In the genomic region with DNA sequence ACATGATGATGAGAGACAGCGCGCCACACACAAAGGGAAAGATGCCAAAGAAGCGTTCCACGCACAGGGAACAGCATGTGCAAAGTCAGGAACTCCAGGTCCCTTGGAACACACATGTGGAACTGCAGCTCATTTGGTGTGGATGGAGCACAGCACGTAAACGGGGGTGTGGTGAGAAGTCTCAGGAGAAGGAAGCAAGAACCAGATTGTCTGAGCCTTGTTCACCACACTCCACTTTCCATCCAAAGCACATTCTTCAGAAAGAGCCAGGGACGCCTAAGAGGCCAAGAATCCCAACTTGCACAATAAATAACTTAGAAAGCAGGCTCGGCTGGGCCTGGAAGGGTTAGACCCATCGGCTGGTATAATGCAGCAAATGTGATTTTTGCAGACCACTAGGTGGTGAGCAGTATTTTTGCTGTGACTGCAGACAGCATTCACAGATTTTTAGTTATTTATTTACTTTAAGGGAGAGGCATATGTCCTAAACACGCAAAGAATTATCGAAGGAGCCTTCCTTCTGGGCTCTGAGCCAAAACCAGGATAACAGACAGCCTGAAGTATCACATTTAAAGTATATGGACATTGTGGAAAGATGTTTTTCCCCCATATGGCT, we compare ENCODE assay signal across 8 cellular contexts. TPM values are rescaled to one million over a fixed set of nuclear protein-coding genes. Genes with fewer than 3 reads are reported as not detected.
DNase-seq lines count a peak whose midpoint lies in the region; ATAC-seq, FAIRE-seq and TF ChIP-seq lines count a peak whose summit lies in the region.

No MANE protein-coding gene starts in this region.

- dilution Hi-C loops in endothelial cell of umbilical vein (cut with MboI; ENCODE audit: extremely low pct_ligation_motif_present, low sequenced_read_pairs) = no loop called here

- ATAC-seq in PC-3 (peak; percentile 84), GM18517 (IDR thresholded peaks at IDR 0.05; ENCODE audit: unreplicated experiment) (no peak)
- no peak for ATAC-seq in naive thymus-derived CD8-positive, alpha-beta T cell

- TF ChIP-seq CTCF in PC-3 (conservative IDR thresholded peaks at IDR 0.05; ENCODE audit: low read depth, low read length) (peak; percentile 55), endothelial cell of umbilical vein (IDR thresholded peaks at IDR 0.05; ENCODE audit: extremely low read depth in 1 of 2, insufficient read depth in 1 of 2, low read depth in 1 of 2, low read length in 2 of 2) (peak in 1 of 2 donors; percentile 23)

- H3K27me3 ChIP-seq in PC-3 (ENCODE audit: low read length) (no peaks in the 10 kb centered on the region), endothelial cell of umbilical vein (ENCODE audit: control insufficient read depth in 2 of 2, insufficient read depth in 2 of 2, low read length in 2 of 2) (no peaks in the 10 kb centered on the region), H7 (ENCODE audit: control insufficient read depth, insufficient read depth, low read length) (no peaks in the 10 kb centered on the region)

- H3F3A ChIP-seq in PC-3 (ENCODE audit: low read length, unreplicated experiment) = no peaks in the 10 kb centered on the region

- H3K27me3 Mint-ChIP-seq in naive thymus-derived CD8-positive, alpha-beta T cell = no peaks in the 10 kb centered on the region

- H3K9me1 ChIP-seq in endothelial cell of umbilical vein (replicated peaks; ENCODE audit: control insufficient read depth, extremely low read depth, insufficient read depth, low read length) = no peaks in the 10 kb centered on the region

- intact Hi-C loops in PC-3 (cut with micrococcal nuclease) = loop anchor here (1.0 to 2.0 kb wide), 2 partner anchors 49 to 84 kb away; no protein-coding TSS in a partner anchor
- intact Hi-C loops in endothelial cell of umbilical vein (cut with micrococcal nuclease) = no loop called here

- H3K9me2 ChIP-seq in PC-3 (replicated peaks; ENCODE audit: low read length) = no peaks in the 10 kb centered on the region

- H4K20me1 ChIP-seq in PC-3 (ENCODE audit: low read length) (no peaks in the 10 kb centered on the region), endothelial cell of umbilical vein (replicated peaks; ENCODE audit: control insufficient read depth, extremely low read depth, insufficient read depth, low read length) (no peaks in the 10 kb centered on the region)

- peaks cover 50 to 95% (median 87%) of the 10 kb centered on the region in 4 donors for H3K4me1 Mint-ChIP-seq in naive thymus-derived CD8-positive, alpha-beta T cell

- H3K36me3 ChIP-seq in PC-3 (ENCODE audit: low read depth, low read length) (no peaks in the 10 kb centered on the region), endothelial cell of umbilical vein (ENCODE audit: control insufficient read depth in 2 of 2, extremely low read depth in 1 of 2, insufficient read depth in 2 of 2, low read length in 2 of 2) (no peaks in the 10 kb centered on the region), H7 (replicated peaks; ENCODE audit: control insufficient read depth, insufficient read depth, low read length) (no peaks in the 10 kb centered on the region)

- peaks cover 19% of the 10 kb centered on the region for H3K4me1 ChIP-seq in PC-3 (ENCODE audit: insufficient read depth, low read length)
- peaks cover 46% of the 10 kb centered on the region for H3K4me1 ChIP-seq in endothelial cell of umbilical vein (ENCODE audit: control insufficient read depth, extremely low read depth, insufficient read depth, low read length)

- H3K36me3 Mint-ChIP-seq in naive thymus-derived CD8-positive, alpha-beta T cell = peaks cover 0 to 4% (median 2%) of the 10 kb centered on the region in 3 donors

- H3K27ac ChIP-seq in PC-3 (ENCODE audit: low read length) (peak overlapping the region; percentile 63), endothelial cell of umbilical vein (ENCODE audit: insufficient read depth, low read depth, low read length) (peak overlapping the region; percentile 9)

- H3K4me2 ChIP-seq in PC-3 (ENCODE audit: low read length) = peak overlapping the region; percentile 45; the same call in 1 of the 2 replicates
- H3K4me2 ChIP-seq in endothelial cell of umbilical vein (ENCODE audit: insufficient read depth, low read length) = no peak overlapping the region

- peak overlapping the region in 9 of 10 donors; percentile 38 to 76 (median 63) for H3K4me3 Mint-ChIP-seq in naive thymus-derived CD8-positive, alpha-beta T cell

- TF ChIP-seq POLR2A in GM12891 (IDR thresholded peaks at IDR 0.05; ENCODE audit: low read depth, low read length) (no peak), endothelial cell of umbilical vein (IDR thresholded peaks at IDR 0.05; ENCODE audit: low read depth, low read length) (no peak)

- no peak overlapping the region for H3K4me3 ChIP-seq in PC-3 (ENCODE audit: low read length)
- no peak overlapping the region for H3K4me3 ChIP-seq in endothelial cell of umbilical vein (replicated peaks in 1 of 3; ENCODE audit: insufficient read depth in 1 of 3, low read depth in 1 of 3, low read length in 3 of 3)
- no peak overlapping the region for H3K4me3 ChIP-seq in H7 (ENCODE audit: insufficient read depth, low read depth, low read length)

- H3K27ac Mint-ChIP-seq in naive thymus-derived CD8-positive, alpha-beta T cell = peak overlapping the region; percentile 72 to 95 (median 90)

- FAIRE-seq in GM12891 (lab: Jason Lieb, UNC) = peak; percentile 13
- peak; percentile 65 for FAIRE-seq in endothelial cell of umbilical vein (lab: Jason Lieb, UNC)

- no peaks in the 10 kb centered on the region for H3K9me3 ChIP-seq in PC-3 (ENCODE audit: low read length)
- no peaks in the 10 kb centered on the region for H3K9me3 ChIP-seq in endothelial cell of umbilical vein (replicated peaks; ENCODE audit: control insufficient read depth, insufficient read depth, low read length)

- H3K9me3 Mint-ChIP-seq in naive thymus-derived CD8-positive, alpha-beta T cell = no peaks in the 10 kb centered on the region

- CTCF ChIA-PET in PC-3 (lab: Charles Lee) (no interaction called here), endothelial cell of umbilical vein (lab: Charles Lee) (interaction anchor here (0.7 to 2.1 kb wide), 5 partner anchors 20 to 266 kb away, joined by 3 to 5 read pairs (median 4); no protein-coding TSS in a partner anchor)

- peak overlapping the region; percentile 19; the same call in 1 of the 2 replicates for H3K9ac ChIP-seq in PC-3 (ENCODE audit: low read length)
- no peak overlapping the region for H3K9ac ChIP-seq in endothelial cell of umbilical vein (replicated peaks; ENCODE audit: extremely low read depth, insufficient read depth, low read length)

- H3K79me2 ChIP-seq in PC-3 (ENCODE audit: low read length) (no peaks in the 10 kb centered on the region), endothelial cell of umbilical vein (ENCODE audit: control insufficient read depth, insufficient read depth, low read length) (no peaks in the 10 kb centered on the region)

- BruUV-seq in PC-3 (replicated peaks; lab: Mats Ljungman, UMichigan) (no TSS peak), endothelial cell of umbilical vein (replicated peaks; lab: Mats Ljungman, UMichigan) (no TSS peak)

- POLR2A ChIA-PET in PC-3 (lab: Charles Lee; ENCODE audit: unreplicated experiment) (interaction anchor here (0.6 kb wide), 1 partner anchor 864 kb away, joined by 4 read pairs; no protein-coding TSS in a partner anchor), endothelial cell of umbilical vein (lab: Charles Lee) (no interaction called here)
- POLR2A ChIA-PET in naive thymus-derived CD8-positive, alpha-beta T cell (lab: Charles Lee) = interaction anchor here (0.6 to 9.5 kb wide), 4 partner anchors 15 to 111 kb away, joined by 3 to 83 read pairs (median 4); partner anchors contain the start of genes DDIT4 and DNAJB12

- DNase-seq in GM12891 (ENCODE audit: insufficient read length, low spot score) (no peak), PC-3 (peak; percentile 68), endothelial cell of umbilical vein (ENCODE audit: low read depth, low spot score) (peak; percentile 48), cerebellum (ENCODE audit: low spot score) (no peak), H7 (no peak)
- DNase-seq in naive thymus-derived CD8-positive, alpha-beta T cell = peak in 1 of 10 donors; percentile 22
- DNase-seq in activated CD4-positive, CD25-positive, alpha-beta regulatory T cell treated with anti-CD3 and anti-CD28 coated beads, Interleukin-2, amount 50 U/mL, for 72 hours = no peak

- H2AFZ ChIP-seq in PC-3 (ENCODE audit: low read length) (0 out of 2 replicates have a peak overlapping the region, but pooled peaks have one; percentile 21), endothelial cell of umbilical vein (ENCODE audit: low read depth, low read length) (peak overlapping the region; percentile 66)

RNA-seq across cellular contexts. Expression of gene ASCC1, which starts 27.9 kb away (rescaled TPM):
- 36.5 TPM for polyA plus RNA-seq in GM12891 (2012; ENCODE audit: low read depth, missing spikeins)
- total RNA-seq in PC-3 (2014; rRNA removed) (15.7 and 24.3 TPM in 2 replicates), endothelial cell of umbilical vein (24.9 and 28.2 TPM in 2 replicates), cerebellum (35.2 TPM)
- 14.9 and 16.0 TPM in 2 replicates for polyA plus RNA-seq in endothelial cell of umbilical vein
- 19.2 and 19.8 TPM in 2 replicates for polyA plus RNA-seq in endothelial cell of umbilical vein (2011; cell fraction: cytosol; rRNA removed)
- polyA plus RNA-seq in endothelial cell of umbilical vein (2011; cell fraction: nucleus; rRNA removed) = 13.6 and 15.4 TPM in 2 replicates
- polyA plus RNA-seq in endothelial cell of umbilical vein (2012) = 24.8 and 28.0 TPM in 2 replicates
- polyA minus RNA-seq in endothelial cell of umbilical vein = 15.5 and 29.6 TPM in 2 replicates
- 30.7 TPM for polyA minus RNA-seq in endothelial cell of umbilical vein (2011; cell fraction: cytosol; rRNA and poly(A)+ RNA removed)
- polyA minus RNA-seq in endothelial cell of umbilical vein (2011; cell fraction: nucleus; rRNA and poly(A)+ RNA removed) = 14.8 and 16.6 TPM in 2 replicates
- total RNA-seq in naive thymus-derived CD8-positive, alpha-beta T cell = 10 to 100 TPM; 23.8 to 24.7 TPM
- polyA plus RNA-seq in naive thymus-derived CD8-positive, alpha-beta T cell = 10 to 100 TPM; 21.2 to 44.4 (median 31.4) TPM
- 28.0 and 35.4 TPM in 2 replicates for total RNA-seq in H7 (2014; rRNA removed; shearing (Covaris generic))

RNA-seq across cellular contexts. Expression of gene ANAPC16, which starts 28.1 kb away (rescaled TPM):
- polyA plus RNA-seq in GM12891 (2012; ENCODE audit: low read depth, missing spikeins) = 101 TPM
- total RNA-seq in PC-3 (2014; rRNA removed) (19.2 and 23.9 TPM in 2 replicates), endothelial cell of umbilical vein (44.2 and 44.4 TPM in 2 replicates), cerebellum (37.3 TPM)
- 32.2 and 38.1 TPM in 2 replicates for polyA plus RNA-seq in endothelial cell of umbilical vein
- polyA plus RNA-seq in endothelial cell of umbilical vein (2011; cell fraction: cytosol; rRNA removed) = 43.3 and 47.2 TPM in 2 replicates
- polyA plus RNA-seq in endothelial cell of umbilical vein (2011; cell fraction: nucleus; rRNA removed) = 16.6 and 16.9 TPM in 2 replicates
- 39.8 and 46.4 TPM in 2 replicates for polyA plus RNA-seq in endothelial cell of umbilical vein (2012)
- 21.9 and 28.2 TPM in 2 replicates for polyA minus RNA-seq in endothelial cell of umbilical vein
- 20.9 TPM for polyA minus RNA-seq in endothelial cell of umbilical vein (2011; cell fraction: cytosol; rRNA and poly(A)+ RNA removed)
- 3.8 and 5.8 TPM in 2 replicates for polyA minus RNA-seq in endothelial cell of umbilical vein (2011; cell fraction: nucleus; rRNA and poly(A)+ RNA removed)
- 100 to 1,000 TPM; 121 to 128 TPM for total RNA-seq in naive thymus-derived CD8-positive, alpha-beta T cell
- 100 to 1,000 TPM; 419 to 453 (median 444) TPM for polyA plus RNA-seq in naive thymus-derived CD8-positive, alpha-beta T cell
- 56.6 and 79.0 TPM in 2 replicates for total RNA-seq in H7 (2014; rRNA removed; shearing (Covaris generic))

RNA-seq across cellular contexts. Expression of gene DDIT4, which starts 29.8 kb away (rescaled TPM):
- polyA plus RNA-seq in GM12891 (2012; ENCODE audit: low read depth, missing spikeins) = 93.2 TPM
- total RNA-seq in PC-3 (2014; rRNA removed) (68.9 and 94.2 TPM in 2 replicates), endothelial cell of umbilical vein (53.0 and 60.4 TPM in 2 replicates), cerebellum (60.5 TPM)
- 64.2 and 65.3 TPM in 2 replicates for polyA plus RNA-seq in endothelial cell of umbilical vein
- polyA plus RNA-seq in endothelial cell of umbilical vein (2011; cell fraction: cytosol; rRNA removed) = 36.6 and 46.9 TPM in 2 replicates
- 55.1 and 67.4 TPM in 2 replicates for polyA plus RNA-seq in endothelial cell of umbilical vein (2011; cell fraction: nucleus; rRNA removed)
- polyA plus RNA-seq in endothelial cell of umbilical vein (2012) = 35.9 and 40.5 TPM in 2 replicates
- 64.6 and 66.6 TPM in 2 replicates for polyA minus RNA-seq in endothelial cell of umbilical vein
- polyA minus RNA-seq in endothelial cell of umbilical vein (2011; cell fraction: cytosol; rRNA and poly(A)+ RNA removed) = 248 TPM
- 57.9 and 87.9 TPM in 2 replicates for polyA minus RNA-seq in endothelial cell of umbilical vein (2011; cell fraction: nucleus; rRNA and poly(A)+ RNA removed)
- 10 to 100 TPM; 23.8 to 29.6 TPM for total RNA-seq in naive thymus-derived CD8-positive, alpha-beta T cell
- 100 to 1,000 TPM in 2 of 3 donors, 10 to 100 TPM in 1; 68.0 to 190 (median 189) TPM for polyA plus RNA-seq in naive thymus-derived CD8-positive, alpha-beta T cell
- 54.2 and 123 TPM in 2 replicates for total RNA-seq in H7 (2014; rRNA removed; shearing (Covaris generic))

Comparison
In these comparisons a context has a peak if more than half of its experiments do, and no peak if none do; other contexts are left out.
1. DNase-seq: peak in PC-3 (single experiment) and endothelial cell of umbilical vein (single experiment); none in GM12891 (single experiment), activated CD4-positive, CD25-positive, alpha-beta regulatory T cell treated with anti-CD3 and anti-CD28 coated beads, Interleukin-2, amount 50 U/mL, for 72 hours (single experiment), cerebellum (single experiment) and H7 (single experiment).